Comparison of ENCODE assay signal across 24 cellular contexts in the genomic region with DNA sequence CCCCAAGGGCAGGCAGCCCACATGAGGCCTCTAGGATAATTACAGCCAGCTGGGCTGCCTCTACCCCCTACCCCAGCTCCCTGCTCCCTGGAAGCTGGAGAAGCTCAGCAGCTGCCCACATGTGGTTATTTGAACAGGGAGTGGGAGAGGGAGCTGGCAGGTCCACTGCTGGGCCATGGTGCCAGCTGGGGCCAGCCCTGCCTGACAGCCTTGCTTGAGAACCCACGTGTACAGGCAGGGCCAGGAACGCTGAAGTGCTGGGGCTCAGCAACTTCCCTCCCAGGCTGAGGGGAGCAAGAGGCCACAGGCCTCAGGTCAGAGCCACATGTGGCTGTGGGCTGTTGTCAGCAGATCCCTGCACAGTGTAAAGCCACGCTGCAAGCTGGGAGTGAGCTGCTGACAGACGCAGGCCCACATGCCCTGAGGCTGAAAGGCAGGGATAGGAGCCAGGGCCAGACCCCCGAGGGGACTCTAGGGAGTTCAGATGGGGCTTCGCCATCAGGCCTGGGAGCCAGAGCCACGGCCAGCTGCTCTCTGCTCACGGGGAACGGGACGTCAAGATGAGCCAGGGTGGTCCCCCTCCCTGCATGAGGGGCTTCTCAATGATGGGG.
DNase-seq lines count a peak whose midpoint lies in the region; ATAC-seq and TF ChIP-seq lines count a peak whose summit lies in the region.
"Had no signal": no experiment of that assay in that cellular context is flagged by ENCODE, and none has a peak within 500 bp of the region (broad histone marks: within the 10 kb centered on the region; RNA-seq: fewer than 3 reads in every experiment).

No MANE protein-coding gene starts in this region.

- no peak for TF ChIP-seq EP300 in SK-N-SH (IDR thresholded peaks at IDR 0.05; ENCODE audit: borderline replicate concordance in 1 of 2, low read depth in 1 of 2, low read length in 1 of 2)

- H3K27ac ChIP-seq in SK-N-SH (ENCODE audit: low read depth in 2 of 2, low read length in 1 of 2), result no peak overlapping the region; a peak in 1 of 4 replicates
- H3K27ac ChIP-seq in HEK293 (ENCODE audit: extremely low read depth, low read depth, low read length), result no peak overlapping the region
- H3K27ac ChIP-seq: gastroesophageal sphincter, left lung, RWPE1, thyroid gland had no signal

- H3K9me2 ChIP-seq in SK-N-SH, result no peaks in the 10 kb centered on the region

- H3K27me3 ChIP-seq in SK-N-SH (ENCODE audit: insufficient read depth), result peaks cover 24% of the 10 kb centered on the region; the same call in 1 of the 2 replicates
- H3K27me3 ChIP-seq: thyroid gland had no signal

- TF ChIP-seq CTCF in SK-N-SH (IDR thresholded peaks at IDR 0.05) (no peak), HEK293 (tag by site-specific recombination; IDR thresholded peaks at IDR 0.05) (no peak)

- WGBS in SK-N-SH (ENCODE audit: low lambda C conversion rate), result 38% methylated on average over 6 of the region's 10 CpGs

- no peaks in the 10 kb centered on the region for H3K27me3 Mint-ChIP-seq in activated T-cell treated with anti-CD3 and anti-CD28 coated beads, Interleukin-2, amount 50 U/mL, for 72 hours (ENCODE audit: low read depth)
- H3K27me3 Mint-ChIP-seq: stimulated activated naive CD8-positive, alpha-beta T cell treated with anti-CD3 and anti-CD28 coated beads, Interleukin-15, Interleukin-2, amounts not matched to agents 100 ng/mL and 50 ng/mL, for 24 hours had no signal

- no peak overlapping the region for H3K4me3 ChIP-seq in SK-N-SH (ENCODE audit: low read depth in 2 of 2, low read length in 1 of 2)
- no peak overlapping the region for H3K4me3 ChIP-seq in HEK293 (ENCODE audit: low read depth, low read length)
- H3K4me3 ChIP-seq: gastroesophageal sphincter, left lung, thyroid gland had no signal

- H3K9me3 Mint-ChIP-seq in activated T-cell treated with anti-CD3 and anti-CD28 coated beads, Interleukin-2, amount 50 U/mL, for 72 hours, result no peaks in the 10 kb centered on the region
- H3K9me3 Mint-ChIP-seq: stimulated activated naive CD8-positive, alpha-beta T cell treated with anti-CD3 and anti-CD28 coated beads, Interleukin-15, Interleukin-2, amounts not matched to agents 100 ng/mL and 50 ng/mL, for 24 hours had no signal

- H3K4me1 Mint-ChIP-seq in activated T-cell treated with anti-CD3 and anti-CD28 coated beads, Interleukin-2, amount 50 U/mL, for 72 hours (ENCODE audit: low read depth), result peaks cover 56% of the 10 kb centered on the region

- no peaks in the 10 kb centered on the region for H4K20me1 ChIP-seq in SK-N-SH (ENCODE audit: insufficient read depth)

- H3K79me2 ChIP-seq in SK-N-SH (ENCODE audit: insufficient read depth), result no peaks in the 10 kb centered on the region

- CTCF ChIA-PET in SK-N-SH (lab: Yijun Ruan, JAX), result interaction anchor here (1.2 to 1.5 kb wide), 6 partner anchors 9 to 256 kb away, joined by 3 to 7 read pairs (median 4); no protein-coding TSS in a partner anchor
- CTCF ChIA-PET in HEK293 (lab: Yijun Ruan, JAX), result interaction anchor here (1.1 kb wide), 1 partner anchor 12 kb away, joined by 3 read pairs; no protein-coding TSS in a partner anchor

- H3K27ac Mint-ChIP-seq in activated T-cell treated with anti-CD3 and anti-CD28 coated beads, Interleukin-2, amount 50 U/mL, for 72 hours, result no peak overlapping the region
- H3K27ac Mint-ChIP-seq: activated naive CD8-positive, alpha-beta T cell treated with anti-CD3 and anti-CD28 coated beads, Interleukin-2, amount 50 U/mL, for 24 hours; B cell; stimulated activated naive CD8-positive, alpha-beta T cell treated with anti-CD3 and anti-CD28 coated beads, Interleukin-15, Interleukin-2, amounts not matched to agents 100 ng/mL and 50 ng/mL, for 24 hours had no signal

- no peak overlapping the region for H3K9ac ChIP-seq in SK-N-SH

- POLR2A ChIA-PET in SK-N-SH (lab: Yijun Ruan, JAX), result no interaction called here
- POLR2A ChIA-PET in HEK293 (lab: Yijun Ruan, JAX), result no interaction called here

- H3K4me1 ChIP-seq in SK-N-SH (ENCODE audit: control insufficient read depth in 1 of 2, insufficient read depth in 2 of 2, low read depth in 1 of 2, low read length in 1 of 2) (peaks cover 0 to 33% of the 10 kb centered on the region in 2 experiments; a peak in 2 of 4 replicates), HEK293 (ENCODE audit: control insufficient read depth, insufficient read depth, low read length) (no peaks in the 10 kb centered on the region)
- H3K4me1 ChIP-seq: gastroesophageal sphincter, thyroid gland had no signal

- H3K4me2 ChIP-seq in SK-N-SH, result no peak overlapping the region

- DNase-seq in SK-N-SH (peak; percentile 54), brain pericyte (ENCODE audit: low read depth, low spot score) (peak; percentile 34), retina (peak; percentile 45), GM19240 (ENCODE audit: insufficient read length, low spot score) (no peak)
- no peak for DNase-seq in activated T-cell treated with anti-CD3 and anti-CD28 coated beads, Interleukin-2, amount 50 U/mL, for 72 hours
- DNase-seq: activated gamma-delta T cell treated with Interleukin-2 at 50 U/mL for 16 hours; activated naive CD8-positive, alpha-beta T cell treated with anti-CD3 and anti-CD28 coated beads, Interleukin-2, amount 50 U/mL, for 24 hours; dermis blood vessel endothelial cell; DND-41; hippocampal formation; left lung; naive B cell; NCI-H187 treated with DMSO at 0.1 percent for 48 hours; NCI-H748 treated with DMSO at 0.1 percent for 48 hours; small intestine; thyroid gland had no signal

- no peak for ATAC-seq in SK-N-SH treated with all-trans-retinoic acid at 6 μM for 48 hours
- no peak for ATAC-seq in activated T-cell treated with anti-CD3 and anti-CD28 coated beads, Interleukin-2, amount 50 U/mL, for 72 hours (replicated peaks in 1 of 2)
- no peak for ATAC-seq in GM21447 (IDR thresholded peaks at IDR 0.05; ENCODE audit: unreplicated experiment)
- ATAC-seq: activated naive CD8-positive, alpha-beta T cell treated with anti-CD3 and anti-CD28 coated beads, Interleukin-2, amount 50 U/mL, for 24 hours; gastroesophageal sphincter; HCT116; left lung had no signal

- no peaks in the 10 kb centered on the region for H3K9me3 ChIP-seq in SK-N-SH
- H3K9me3 ChIP-seq in HEK293 (ENCODE audit: control insufficient read depth, insufficient read depth, low read depth, low read length), result no peaks in the 10 kb centered on the region
- H3K9me3 ChIP-seq: gastroesophageal sphincter, left lung, thyroid gland had no signal

- no peaks in the 10 kb centered on the region for H3K36me3 ChIP-seq in SK-N-SH (replicated peaks in 1 of 2; ENCODE audit: control insufficient read depth in 1 of 2, insufficient read depth in 2 of 2, low read length in 1 of 2)
- no peaks in the 10 kb centered on the region for H3K36me3 ChIP-seq in HEK293 (ENCODE audit: control insufficient read depth in 2 of 2, insufficient read depth in 1 of 2, low read length in 2 of 2)
- H3K36me3 ChIP-seq: gastroesophageal sphincter, left lung, thyroid gland had no signal

- H3F3A ChIP-seq in SK-N-SH (replicated peaks; ENCODE audit: insufficient read depth), result no peaks in the 10 kb centered on the region

- no peak overlapping the region for H2AFZ ChIP-seq in SK-N-SH (ENCODE audit: low read depth)

- no peak overlapping the region for H3K4me3 Mint-ChIP-seq in activated T-cell treated with anti-CD3 and anti-CD28 coated beads, Interleukin-2, amount 50 U/mL, for 72 hours
- H3K4me3 Mint-ChIP-seq: activated naive CD8-positive, alpha-beta T cell treated with anti-CD3 and anti-CD28 coated beads, Interleukin-2, amount 50 U/mL, for 24 hours; B cell; stimulated activated naive CD8-positive, alpha-beta T cell treated with anti-CD3 and anti-CD28 coated beads, Interleukin-15, Interleukin-2, amounts not matched to agents 100 ng/mL and 50 ng/mL, for 24 hours had no signal

- no peak for TF ChIP-seq RAD21 in SK-N-SH (IDR thresholded peaks at IDR 0.05; ENCODE audit: low read length)

- H3K36me3 Mint-ChIP-seq in activated T-cell treated with anti-CD3 and anti-CD28 coated beads, Interleukin-2, amount 50 U/mL, for 72 hours (ENCODE audit: insufficient read depth in 2 of 2), result peaks cover 0 to 2% of the 10 kb centered on the region in 2 donors

TF ChIP-seq in SK-N-SH, 30 proteins besides CTCF, POLR2A, EP300 and RAD21:
- TF ChIP-seq GATA2 (CRISPR knock-in tag; IDR thresholded peaks at IDR 0.05), result no peak
- TF ChIP-seq CHD2 (IDR thresholded peaks at IDR 0.05; ENCODE audit: low read length, partially characterized antibody), result no peak
- peak; percentile 84 for TF ChIP-seq MXI1 (IDR thresholded peaks at IDR 0.05; ENCODE audit: low read depth, low read length)
- no peak for TF ChIP-seq SIN3A (IDR thresholded peaks at IDR 0.05; ENCODE audit: borderline replicate concordance, low read depth, low read length)
- TF ChIP-seq RCOR1 (IDR thresholded peaks at IDR 0.05; ENCODE audit: low read length), result peak; percentile 15; the same call in 1 of the 2 replicates

TF ChIP-seq in HEK293, 187 proteins besides CTCF, POLR2A, EP300 and RAD21:
- TF ChIP-seq ZNF202 (tag by site-specific recombination; IDR thresholded peaks at IDR 0.05; ENCODE audit: borderline replicate concordance) (no peak), EGR2 (tag by site-specific recombination; IDR thresholded peaks at IDR 0.05; ENCODE audit: low read depth) (peak; percentile 79), ZNF530 (tag by site-specific recombination; IDR thresholded peaks at IDR 0.05; ENCODE audit: low read depth) (no peak), YY1 (tag by site-specific recombination; IDR thresholded peaks at IDR 0.05) (no peak), ZIC2 (tag by site-specific recombination; IDR thresholded peaks at IDR 0.05) (peak; percentile 93), ZNF501 (tag by site-specific recombination; IDR thresholded peaks at IDR 0.05) (no peak), ZNF621 (tag by site-specific recombination; IDR thresholded peaks at IDR 0.05) (no peak), ZFHX2 (tag by site-specific recombination; conservative IDR thresholded peaks at IDR 0.05) (peak; percentile 67)
- TF ChIP-seq, protein P1, sequence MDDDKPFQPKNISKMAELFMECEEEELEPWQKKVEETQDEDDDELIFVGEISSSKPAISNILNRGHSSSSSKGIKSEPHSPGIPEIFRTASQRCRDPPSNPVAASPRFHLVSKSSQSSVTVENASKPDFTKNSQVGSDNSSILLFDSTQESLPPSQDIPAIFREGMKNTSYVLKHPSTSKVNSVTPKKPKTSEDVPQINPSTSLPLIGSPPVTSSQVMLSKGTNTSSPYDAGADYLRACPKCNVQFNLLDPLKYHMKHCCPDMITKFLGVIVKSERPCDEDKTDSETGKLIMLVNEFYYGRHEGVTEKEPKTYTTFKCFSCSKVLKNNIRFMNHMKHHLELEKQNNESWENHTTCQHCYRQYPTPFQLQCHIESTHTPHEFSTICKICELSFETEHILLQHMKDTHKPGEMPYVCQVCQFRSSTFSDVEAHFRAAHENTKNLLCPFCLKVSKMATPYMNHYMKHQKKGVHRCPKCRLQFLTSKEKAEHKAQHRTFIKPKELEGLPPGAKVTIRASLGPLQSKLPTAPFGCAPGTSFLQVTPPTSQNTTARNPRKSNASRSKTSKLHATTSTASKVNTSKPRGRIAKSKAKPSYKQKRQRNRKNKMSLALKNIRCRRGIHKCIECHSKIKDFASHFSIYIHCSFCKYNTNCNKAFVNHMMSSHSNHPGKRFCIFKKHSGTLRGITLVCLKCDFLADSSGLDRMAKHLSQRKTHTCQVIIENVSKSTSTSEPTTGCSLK (tag by site-specific recombination; IDR thresholded peaks at IDR 0.05), result no peak

Comparison
In these comparisons a context has a peak if more than half of its experiments do, and no peak if none do; other contexts are left out.
1. DNase-seq: peak in SK-N-SH (single experiment), brain pericyte (single experiment) and retina (single experiment); none in GM19240 (single experiment) and activated T-cell treated with anti-CD3 and anti-CD28 coated beads, Interleukin-2, amount 50 U/mL, for 72 hours (0 of 2).